8 cellular contexts compared by ENCODE assay signal in the genomic region with DNA sequence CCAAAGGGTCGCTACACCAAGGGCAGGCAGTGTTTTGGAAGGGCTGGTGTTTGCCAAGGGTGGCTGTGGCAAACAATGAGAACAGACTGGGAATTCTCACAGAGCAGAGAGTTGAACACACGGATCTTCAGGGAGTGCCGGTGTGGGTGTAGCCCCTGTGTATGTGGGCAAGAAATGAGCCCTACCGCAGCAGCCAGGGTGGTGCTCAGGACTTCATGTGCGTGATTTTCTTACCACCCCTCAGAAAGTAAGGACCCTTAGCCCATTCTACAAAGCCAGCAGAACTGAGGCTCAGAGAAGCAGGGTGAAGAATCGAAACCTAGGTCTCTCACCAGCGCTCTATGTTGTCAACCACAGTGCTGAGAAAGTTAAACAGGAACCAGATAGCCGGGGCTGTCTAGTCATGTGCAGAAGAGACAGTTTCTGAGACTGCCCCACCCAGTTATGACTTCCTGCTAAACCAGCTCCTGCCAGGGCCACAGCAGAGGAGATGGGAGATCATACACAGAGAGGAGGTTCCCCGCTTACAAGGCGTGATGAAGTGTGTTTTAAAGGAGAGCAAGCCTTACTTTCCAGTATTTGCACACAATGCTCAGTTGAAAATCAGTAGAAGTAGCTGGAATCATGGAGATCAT. TPM values are rescaled to one million over a fixed set of nuclear protein-coding genes. Genes with fewer than 3 reads are reported as not detected.
A peak's percentile ranks its signal among the peaks of the same experiment; 100 is the strongest.
DNase-seq lines count a peak whose midpoint lies in the region; ATAC-seq and TF ChIP-seq lines count a peak whose summit lies in the region.

No MANE protein-coding gene starts in this region.

- H4K20me1 ChIP-seq in SK-N-SH (ENCODE audit: insufficient read depth) (no peaks in the 10 kb centered on the region), SU-DHL-6 (ENCODE audit: low read depth, low read length) (no peaks in the 10 kb centered on the region)

- peak overlapping the region; percentile 57 for H3K4me3 Mint-ChIP-seq in activated naive CD8-positive, alpha-beta T cell treated with anti-CD3 and anti-CD28 coated beads, Interleukin-2, amount 50 U/mL, for 24 hours
- H3K4me3 Mint-ChIP-seq in stimulated activated effector memory CD8-positive, alpha-beta T cell treated with anti-CD3 and anti-CD28 coated beads, Interleukin-12 subunit alpha, Interleukin-12 subunit beta, amount 100 ng/mL, for 72 hours: peak overlapping the region; percentile 48

- H3K9me2 ChIP-seq in SK-N-SH (no peaks in the 10 kb centered on the region), SU-DHL-6 (replicated peaks; ENCODE audit: insufficient read depth, low read length) (no peaks in the 10 kb centered on the region)

- H3K4me3 ChIP-seq in SK-N-SH (ENCODE audit: low read depth in 2 of 2, low read length in 1 of 2): no peak overlapping the region
- H3K4me3 ChIP-seq in SU-DHL-6 (ENCODE audit: insufficient read depth, low read length, poor library complexity, severe bottlenecking): no peak overlapping the region
- H3K4me3 ChIP-seq in lung: no peak overlapping the region

- H3K79me2 ChIP-seq in SK-N-SH (ENCODE audit: insufficient read depth): no peaks in the 10 kb centered on the region
- no peaks in the 10 kb centered on the region for H3K79me2 ChIP-seq in SU-DHL-6 (ENCODE audit: insufficient read depth, low read length)

- peaks cover 4% of the 10 kb centered on the region for H3K36me3 Mint-ChIP-seq in activated naive CD8-positive, alpha-beta T cell treated with anti-CD3 and anti-CD28 coated beads, Interleukin-2, amount 50 U/mL, for 24 hours (ENCODE audit: low read depth)
- peaks cover 7% of the 10 kb centered on the region for H3K36me3 Mint-ChIP-seq in stimulated activated effector memory CD8-positive, alpha-beta T cell treated with anti-CD3 and anti-CD28 coated beads, Interleukin-12 subunit alpha, Interleukin-12 subunit beta, amount 100 ng/mL, for 72 hours

- H3K4me1 ChIP-seq in SK-N-SH (ENCODE audit: control insufficient read depth in 1 of 2, insufficient read depth in 2 of 2, low read depth in 1 of 2, low read length in 1 of 2) (no peaks in the 10 kb centered on the region), lung (ENCODE audit: control insufficient read depth in 2 of 2, insufficient read depth in 2 of 2, low read length in 2 of 2) (peaks cover 0 to 3% of the 10 kb centered on the region in 2 donors)

- no peak for TF ChIP-seq EP300 in SK-N-SH (IDR thresholded peaks at IDR 0.05; ENCODE audit: borderline replicate concordance in 1 of 2, low read depth in 1 of 2, low read length in 1 of 2)

- no peaks in the 10 kb centered on the region for H3F3A ChIP-seq in SK-N-SH (replicated peaks; ENCODE audit: insufficient read depth)
- peaks cover 9% of the 10 kb centered on the region; the same call in 1 of the 2 replicates for H3F3A ChIP-seq in SU-DHL-6 (ENCODE audit: insufficient read depth)

- peak overlapping the region; percentile 84 for H3K27ac Mint-ChIP-seq in activated naive CD8-positive, alpha-beta T cell treated with anti-CD3 and anti-CD28 coated beads, Interleukin-2, amount 50 U/mL, for 24 hours
- H3K27ac Mint-ChIP-seq in stimulated activated effector memory CD8-positive, alpha-beta T cell treated with anti-CD3 and anti-CD28 coated beads, Interleukin-12 subunit alpha, Interleukin-12 subunit beta, amount 100 ng/mL, for 72 hours: peak overlapping the region; percentile 63

- H3K4me1 Mint-ChIP-seq in activated naive CD8-positive, alpha-beta T cell treated with anti-CD3 and anti-CD28 coated beads, Interleukin-2, amount 50 U/mL, for 24 hours: peaks cover 30% of the 10 kb centered on the region
- H3K4me1 Mint-ChIP-seq in stimulated activated effector memory CD8-positive, alpha-beta T cell treated with anti-CD3 and anti-CD28 coated beads, Interleukin-12 subunit alpha, Interleukin-12 subunit beta, amount 100 ng/mL, for 72 hours: peaks cover 23% of the 10 kb centered on the region

- H3K9me3 ChIP-seq in SK-N-SH: no peaks in the 10 kb centered on the region
- H3K9me3 ChIP-seq in SU-DHL-6 (ENCODE audit: insufficient read depth, low read length): no peaks in the 10 kb centered on the region
- H3K9me3 ChIP-seq in lung (ENCODE audit: control insufficient read depth in 2 of 2, insufficient read depth in 1 of 2, low read length in 1 of 2): no peaks in the 10 kb centered on the region

- CTCF ChIA-PET in SK-N-SH (lab: Yijun Ruan, JAX): no interaction called here

- H3K36me3 ChIP-seq in SK-N-SH (replicated peaks in 1 of 2; ENCODE audit: control insufficient read depth in 1 of 2, insufficient read depth in 2 of 2, low read length in 1 of 2) (no peaks in the 10 kb centered on the region), SU-DHL-6 (ENCODE audit: low read length) (no peaks in the 10 kb centered on the region), lung (ENCODE audit: control insufficient read depth in 2 of 2, insufficient read depth in 2 of 2, low read length in 2 of 2) (peaks cover 0 to 2% of the 10 kb centered on the region in 2 donors)

- no peaks in the 10 kb centered on the region for H3K27me3 Mint-ChIP-seq in activated naive CD8-positive, alpha-beta T cell treated with anti-CD3 and anti-CD28 coated beads, Interleukin-2, amount 50 U/mL, for 24 hours

- H3K9me3 Mint-ChIP-seq in activated naive CD8-positive, alpha-beta T cell treated with anti-CD3 and anti-CD28 coated beads, Interleukin-2, amount 50 U/mL, for 24 hours: no peaks in the 10 kb centered on the region
- no peaks in the 10 kb centered on the region for H3K9me3 Mint-ChIP-seq in stimulated activated effector memory CD8-positive, alpha-beta T cell treated with anti-CD3 and anti-CD28 coated beads, Interleukin-12 subunit alpha, Interleukin-12 subunit beta, amount 100 ng/mL, for 72 hours

- no peak overlapping the region for H3K4me2 ChIP-seq in SK-N-SH
- H3K4me2 ChIP-seq in SU-DHL-6 (ENCODE audit: low read depth, low read length, poor library complexity, severe bottlenecking): peak overlapping the region; percentile 45

- no peak for TF ChIP-seq CTCF in SK-N-SH (IDR thresholded peaks at IDR 0.05)
- TF ChIP-seq CTCF in SU-DHL-6 (IDR thresholded peaks at IDR 0.05; ENCODE audit: insufficient read depth, low read length, poor library complexity, severe bottlenecking): no peak
- no peak for TF ChIP-seq CTCF in lung (IDR thresholded peaks at IDR 0.05; ENCODE audit: control extremely low read depth, extremely low read depth)

- H2AFZ ChIP-seq in SK-N-SH (ENCODE audit: low read depth): peak overlapping the region; percentile 56; the same call in 1 of the 2 replicates
- H2AFZ ChIP-seq in SU-DHL-6 (ENCODE audit: low read depth, low read length, severe bottlenecking): peak overlapping the region; percentile 83

- no peak; the same call in 2 of the 3 replicates for ATAC-seq in SK-N-SH treated with all-trans-retinoic acid at 6 μM for 48 hours
- peak; percentile 99 for ATAC-seq in HG03175 (IDR thresholded peaks at IDR 0.05; ENCODE audit: unreplicated experiment)
- peak; percentile 98 for ATAC-seq in activated naive CD8-positive, alpha-beta T cell treated with anti-CD3 and anti-CD28 coated beads, Interleukin-2, amount 50 U/mL, for 24 hours
- ATAC-seq in lung (ENCODE audit: insufficient read depth, low FRiP score): peak; percentile 87
- ATAC-seq in stimulated activated effector memory CD8-positive, alpha-beta T cell treated with anti-CD3 and anti-CD28 coated beads, Interleukin-12 subunit alpha, Interleukin-12 subunit beta, amount 100 ng/mL, for 72 hours: peak; percentile 99

- H3K9ac ChIP-seq in SK-N-SH: no peak overlapping the region
- H3K9ac ChIP-seq in SU-DHL-6 (ENCODE audit: low read length): peak overlapping the region; percentile 30

- POLR2A ChIA-PET in SK-N-SH (lab: Yijun Ruan, JAX): no interaction called here

- TF ChIP-seq RAD21 in SK-N-SH (IDR thresholded peaks at IDR 0.05; ENCODE audit: low read length): no peak

- no peak overlapping the region for H3K27ac ChIP-seq in SK-N-SH (ENCODE audit: low read depth in 2 of 2, low read length in 1 of 2)
- peak overlapping the region; percentile 68 for H3K27ac ChIP-seq in SU-DHL-6 (ENCODE audit: low read depth, low read length)
- peak overlapping the region in 1 of 2 donors; percentile 82 for H3K27ac ChIP-seq in lung (ENCODE audit: low read depth in 1 of 2, low read length in 1 of 2)

- H3K27me3 ChIP-seq in SK-N-SH (ENCODE audit: insufficient read depth) (no peaks in the 10 kb centered on the region), SU-DHL-6 (ENCODE audit: low read length) (no peaks in the 10 kb centered on the region), lung (ENCODE audit: control insufficient read depth, insufficient read depth) (no peaks in the 10 kb centered on the region)

- DNase-seq in SK-N-SH (no peak), lung (ENCODE audit: low spot score) (peak; percentile 47), NCI-H2227 (lab: John Stamatoyannopoulos, UW; ENCODE audit: unreplicated experiment) (no peak)
- peak; percentile 62 for DNase-seq in activated naive CD8-positive, alpha-beta T cell treated with anti-CD3 and anti-CD28 coated beads, Interleukin-2, amount 50 U/mL, for 24 hours
- peak; percentile 37 to 78 for DNase-seq in stimulated activated effector memory CD8-positive, alpha-beta T cell treated with anti-CD3 and anti-CD28 coated beads, Interleukin-12 subunit alpha, Interleukin-12 subunit beta, amount 100 ng/mL, for 72 hours (ENCODE audit: low spot score in 2 of 2)

- 71% methylated on average over 8 of the region's 10 CpGs for WGBS in SK-N-SH (ENCODE audit: low lambda C conversion rate)
- 32 to 36% methylated on average over 10 of the region's 10 CpGs for WGBS in lung, 2 donors

TF ChIP-seq in SK-N-SH, 30 proteins besides CTCF, POLR2A, EP300 and RAD21:
- TF ChIP-seq GATA2 (CRISPR knock-in tag; IDR thresholded peaks at IDR 0.05): no peak
TF ChIP-seq in SK-N-SH: peak in this region for 0.

RNA-seq across cellular contexts. Expression of a gene that starts 21.9 kb away (rescaled TPM):
- polyA plus RNA-seq in SK-N-SH (2012; rRNA removed) (8.2 and 10.7 TPM in 2 replicates), lung (10 to 100 TPM; 13.0 to 16.0 TPM)
- 11.2 and 13.3 TPM in 2 replicates for polyA plus RNA-seq in SK-N-SH (2012; cell fraction: cytosol; rRNA removed)
- 8.4 and 19.6 TPM in 2 replicates for polyA plus RNA-seq in SK-N-SH (2012; cell fraction: nucleus; rRNA removed)
- 10 to 100 TPM; 23.0 to 90.3 TPM for total RNA-seq in lung

Comparison
In these comparisons a context has a peak if more than half of its experiments do, and no peak if none do; other contexts are left out.
1. DNase-seq: peak in activated naive CD8-positive, alpha-beta T cell treated with anti-CD3 and anti-CD28 coated beads, Interleukin-2, amount 50 U/mL, for 24 hours (single experiment), lung (single experiment) and stimulated activated effector memory CD8-positive, alpha-beta T cell treated with anti-CD3 and anti-CD28 coated beads, Interleukin-12 subunit alpha, Interleukin-12 subunit beta, amount 100 ng/mL, for 72 hours (2 of 2); none in SK-N-SH (single experiment) and NCI-H2227 (single experiment).